In the genomic region with DNA sequence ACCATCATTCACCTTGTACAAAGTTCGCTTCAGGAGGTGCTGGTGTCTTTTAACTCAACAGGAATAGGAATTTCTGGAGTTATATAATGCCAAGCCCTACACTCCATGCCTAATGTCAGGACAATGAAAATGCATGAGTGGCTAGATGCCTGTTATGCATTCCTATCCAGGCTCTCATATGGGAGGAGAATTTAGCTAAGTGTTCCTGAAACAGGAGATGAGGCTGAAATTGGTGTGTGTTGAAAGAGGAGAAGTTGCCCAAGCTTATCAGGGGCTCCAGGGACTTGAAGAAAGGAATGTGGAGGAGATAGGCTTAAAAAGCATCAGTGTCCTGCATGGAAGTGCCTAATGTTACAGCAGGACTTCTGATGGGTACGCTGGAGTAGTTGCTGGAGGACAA, we compare ENCODE assay signal across 12 cellular contexts.
"Had no signal": no experiment of that assay in that cellular context is flagged by ENCODE, and none has a peak within 500 bp of the region (broad histone marks: within the 10 kb centered on the region; RNA-seq: fewer than 3 reads in every experiment).

No MANE protein-coding gene starts in this region.

- H3K27me3 ChIP-seq: breast epithelium, stomach, uterus had no signal

- H3K4me3 ChIP-seq: breast epithelium, mucosa of descending colon, stomach, uterus had no signal

- H3K9me3 ChIP-seq: breast epithelium, mucosa of descending colon, stomach, uterus had no signal

- H3K4me1 ChIP-seq: breast epithelium, stomach, uterus had no signal

- DNase-seq: activated T-cell treated with anti-CD3 and anti-CD28 coated beads, Interleukin-2, amount 50 U/mL, for 1 hour; anterior cingulate cortex; left colon; mammary epithelial cell; mucosa of descending colon; natural killer cell; nucleus accumbens; stimulated activated CD4-positive, alpha-beta T cell treated with anti-CD3 and anti-CD28 coated beads, Interleukin-4, amount 100 ng/mL, for 4 hours; stomach; SW 1271; uterus had no signal

- H3K27ac ChIP-seq: breast epithelium, stomach, uterus had no signal

- H3K36me3 ChIP-seq: breast epithelium, stomach, uterus had no signal
